ENCODE assay signal across 33 cellular contexts in genomic region chr15:43091859-43092258, GRCh38.
"Had no signal": no experiment of that assay in that cellular context is flagged by ENCODE, and none has a peak within 500 bp of the region (broad histone marks: within the 10 kb centered on the region; RNA-seq: fewer than 3 reads in every experiment).

No MANE protein-coding gene starts in this region.

- H3K27me3 ChIP-seq: foreskin keratinocyte, heart right ventricle, ovary, sigmoid colon, thyroid gland, upper lobe of right lung had no signal

- H3K4me3 Mint-ChIP-seq: activated CD4-positive, alpha-beta memory T cell treated with anti-CD3 and anti-CD28 coated beads for 36 hours; activated CD4-positive, alpha-beta T cell treated with anti-CD3 and anti-CD28 coated beads, Interleukin-2, amount 10 ng/mL, durations not matched to agents 24 days and 14 days; activated naive CD4-positive, alpha-beta T cell treated with anti-CD3 and anti-CD28 coated beads, Interleukin-2, amount 10 ng/mL, durations not matched to agents 7 days and 5 days; activated naive CD8-positive, alpha-beta T cell treated with anti-CD3 and anti-CD28 coated beads, Interleukin-2, amount 10 ng/mL, durations not matched to agents 7 days and 5 days; activated T-helper 1 cell treated with anti-CD3 and anti-CD28 coated beads, Interleukin-12 subunit alpha, Interleukin-12 subunit beta, Interleukin-2, Interleukin-4 antibody, amounts not matched to agents 30 ng/mL and 10 ng/mL and 1 ng/mL, durations not matched to agents 14 hours and 24 hours and 36 hours; central memory CD8-positive, alpha-beta T cell; natural killer cell treated with Interleukin-12 subunit alpha and Interleukin-12 subunit beta and Interleukin-15 and Interleukin-18, amount 100 ng/mL, for 72 hours; stimulated activated memory B cell treated with anti-CD40 and anti-IgM and Interleukin-4, amounts not matched to agents 10 μg/mL and 1 μg/mL and 100 μg/mL, for 72 hours; stimulated activated naive CD8-positive, alpha-beta T cell treated with anti-CD3 and anti-CD28 coated beads, Interleukin-15, amount 100 ng/mL, for 72 hours; T-helper 1 cell treated with Interleukin-12 subunit alpha and Interleukin-12 subunit beta and Interleukin-4 antibody, amounts not matched to agents 30 μg/mL and 1 μg/mL, for 36 hours had no signal

- ATAC-seq: foreskin keratinocyte; heart right ventricle; mucosa of descending colon; natural killer cell treated with Interleukin-12 subunit alpha and Interleukin-12 subunit beta and Interleukin-15 and Interleukin-18, amount 100 ng/mL, for 72 hours; stimulated activated memory B cell treated with anti-CD40 and anti-IgM and Interleukin-4, amounts not matched to agents 10 μg/mL and 1 μg/mL and 100 μg/mL, for 72 hours; stimulated activated naive CD8-positive, alpha-beta T cell treated with anti-CD3 and anti-CD28 coated beads, Interleukin-15, amount 100 ng/mL, for 72 hours; upper lobe of right lung had no signal

- H3K27me3 Mint-ChIP-seq: activated CD4-positive, alpha-beta memory T cell treated with anti-CD3 and anti-CD28 coated beads for 36 hours; activated CD4-positive, alpha-beta T cell treated with anti-CD3 and anti-CD28 coated beads, Interleukin-2, amount 10 ng/mL, durations not matched to agents 24 days and 14 days; activated naive CD4-positive, alpha-beta T cell treated with anti-CD3 and anti-CD28 coated beads, Interleukin-2, amount 10 ng/mL, durations not matched to agents 7 days and 5 days; activated naive CD8-positive, alpha-beta T cell treated with anti-CD3 and anti-CD28 coated beads, Interleukin-2, amount 10 ng/mL, durations not matched to agents 7 days and 5 days; central memory CD8-positive, alpha-beta T cell; natural killer cell treated with Interleukin-12 subunit alpha and Interleukin-12 subunit beta and Interleukin-15 and Interleukin-18, amount 100 ng/mL, for 72 hours; progenitor cell of endocrine pancreas; stimulated activated memory B cell treated with anti-CD40 and anti-IgM and Interleukin-4, amounts not matched to agents 10 μg/mL and 1 μg/mL and 100 μg/mL, for 72 hours; stimulated activated naive CD8-positive, alpha-beta T cell treated with anti-CD3 and anti-CD28 coated beads, Interleukin-15, amount 100 ng/mL, for 72 hours had no signal

- H3K36me3 ChIP-seq: ovary, sigmoid colon, thyroid gland, upper lobe of right lung had no signal

- DNase-seq: activated CD4-positive, alpha-beta memory T cell treated with anti-CD3 and anti-CD28 coated beads for 36 hours; activated CD4-positive, alpha-beta T cell treated with anti-CD3 and anti-CD28 coated beads, Interleukin-2, amount 10 ng/mL, durations not matched to agents 24 days and 14 days; activated CD4-positive, CD25-positive, alpha-beta regulatory T cell treated with anti-CD3 and anti-CD28 coated beads, Interleukin-2, amount 50 U/mL, for 72 hours; activated CD8-positive, alpha-beta memory T cell treated with anti-CD3 and anti-CD28 coated beads, Interleukin-2, amount 50 U/mL, for 4 hours; activated gamma-delta T cell; activated naive CD4-positive, alpha-beta T cell treated with anti-CD3 and anti-CD28 coated beads, Interleukin-2, amount 10 ng/mL, durations not matched to agents 7 days and 5 days; activated naive CD8-positive, alpha-beta T cell treated with anti-CD3 and anti-CD28 coated beads, Interleukin-2, amount 10 ng/mL, durations not matched to agents 7 days and 5 days; activated T-cell treated with anti-CD3 and anti-CD28 coated beads, Interleukin-2, amount 50 U/mL, for 1 hour; dermis blood vessel endothelial cell; effector CD4-positive, alpha-beta T cell; foreskin keratinocyte; heart right ventricle; left ventricle myocardium inferior; mucosa of descending colon; ovary; sigmoid colon; small intestine; stimulated activated CD4-positive, alpha-beta T cell treated with anti-CD3 and anti-CD28 coated beads, Interleukin-1b, Interleukin-23, amount 100 ng/mL, for 48 hours; stimulated activated CD4-positive, alpha-beta T cell treated with anti-CD3 and anti-CD28 coated beads, Interleukin-4, amount 100 ng/mL, for 4 hours; stimulated activated CD8-positive, alpha-beta memory T cell treated with anti-CD3 and anti-CD28 coated beads, Interleukin-4, amount 100 ng/mL, for 48 hours; stimulated activated naive CD8-positive, alpha-beta T cell treated with anti-CD3 and anti-CD28 coated beads, Interleukin-15, amount 100 ng/mL, for 72 hours; SW 1271; T-helper 9 cell; thyroid gland; upper lobe of right lung; WERI-Rb-1 had no signal

- H3K27ac Mint-ChIP-seq: activated CD4-positive, alpha-beta memory T cell treated with anti-CD3 and anti-CD28 coated beads for 36 hours; activated CD4-positive, alpha-beta T cell treated with anti-CD3 and anti-CD28 coated beads, Interleukin-2, amount 10 ng/mL, durations not matched to agents 24 days and 14 days; activated naive CD4-positive, alpha-beta T cell treated with anti-CD3 and anti-CD28 coated beads, Interleukin-2, amount 10 ng/mL, durations not matched to agents 7 days and 5 days; activated naive CD8-positive, alpha-beta T cell treated with anti-CD3 and anti-CD28 coated beads, Interleukin-2, amount 10 ng/mL, durations not matched to agents 7 days and 5 days; activated T-helper 1 cell treated with anti-CD3 and anti-CD28 coated beads, Interleukin-12 subunit alpha, Interleukin-12 subunit beta, Interleukin-2, Interleukin-4 antibody, amounts not matched to agents 30 ng/mL and 10 ng/mL and 1 ng/mL, durations not matched to agents 14 hours and 24 hours and 36 hours; natural killer cell treated with Interleukin-12 subunit alpha and Interleukin-12 subunit beta and Interleukin-15 and Interleukin-18, amount 100 ng/mL, for 72 hours; progenitor cell of endocrine pancreas; stimulated activated memory B cell treated with anti-CD40 and anti-IgM and Interleukin-4, amounts not matched to agents 10 μg/mL and 1 μg/mL and 100 μg/mL, for 72 hours; stimulated activated naive CD8-positive, alpha-beta T cell treated with anti-CD3 and anti-CD28 coated beads, Interleukin-15, amount 100 ng/mL, for 72 hours; T-helper 1 cell treated with Interleukin-12 subunit alpha and Interleukin-12 subunit beta and Interleukin-4 antibody, amounts not matched to agents 30 μg/mL and 1 μg/mL, for 36 hours had no signal

- H3K27ac ChIP-seq: foreskin keratinocyte, left ventricle myocardium inferior, ovary, thyroid gland, upper lobe of right lung, WERI-Rb-1 had no signal

- H3K9me3 ChIP-seq: heart right ventricle, left ventricle myocardium inferior, mucosa of descending colon, ovary, sigmoid colon, thyroid gland, upper lobe of right lung had no signal

- H3K9me3 Mint-ChIP-seq: activated CD4-positive, alpha-beta memory T cell treated with anti-CD3 and anti-CD28 coated beads for 36 hours; activated CD4-positive, alpha-beta T cell treated with anti-CD3 and anti-CD28 coated beads, Interleukin-2, amount 10 ng/mL, durations not matched to agents 24 days and 14 days; activated naive CD4-positive, alpha-beta T cell treated with anti-CD3 and anti-CD28 coated beads, Interleukin-2, amount 10 ng/mL, durations not matched to agents 7 days and 5 days; activated naive CD8-positive, alpha-beta T cell treated with anti-CD3 and anti-CD28 coated beads, Interleukin-2, amount 10 ng/mL, durations not matched to agents 7 days and 5 days; activated T-helper 1 cell treated with anti-CD3 and anti-CD28 coated beads, Interleukin-12 subunit alpha, Interleukin-12 subunit beta, Interleukin-2, Interleukin-4 antibody, amounts not matched to agents 30 ng/mL and 10 ng/mL and 1 ng/mL, durations not matched to agents 14 hours and 24 hours and 36 hours; central memory CD8-positive, alpha-beta T cell; natural killer cell treated with Interleukin-12 subunit alpha and Interleukin-12 subunit beta and Interleukin-15 and Interleukin-18, amount 100 ng/mL, for 72 hours; stimulated activated memory B cell treated with anti-CD40 and anti-IgM and Interleukin-4, amounts not matched to agents 10 μg/mL and 1 μg/mL and 100 μg/mL, for 72 hours; stimulated activated naive CD8-positive, alpha-beta T cell treated with anti-CD3 and anti-CD28 coated beads, Interleukin-15, amount 100 ng/mL, for 72 hours; T-helper 1 cell treated with Interleukin-12 subunit alpha and Interleukin-12 subunit beta and Interleukin-4 antibody, amounts not matched to agents 30 μg/mL and 1 μg/mL, for 36 hours had no signal

- H3K4me3 ChIP-seq: heart right ventricle, left ventricle myocardium inferior, lung, mucosa of descending colon, ovary, sigmoid colon, thyroid gland, upper lobe of right lung had no signal
